ENCODE assay signal across 14 cellular contexts in the genomic region with DNA sequence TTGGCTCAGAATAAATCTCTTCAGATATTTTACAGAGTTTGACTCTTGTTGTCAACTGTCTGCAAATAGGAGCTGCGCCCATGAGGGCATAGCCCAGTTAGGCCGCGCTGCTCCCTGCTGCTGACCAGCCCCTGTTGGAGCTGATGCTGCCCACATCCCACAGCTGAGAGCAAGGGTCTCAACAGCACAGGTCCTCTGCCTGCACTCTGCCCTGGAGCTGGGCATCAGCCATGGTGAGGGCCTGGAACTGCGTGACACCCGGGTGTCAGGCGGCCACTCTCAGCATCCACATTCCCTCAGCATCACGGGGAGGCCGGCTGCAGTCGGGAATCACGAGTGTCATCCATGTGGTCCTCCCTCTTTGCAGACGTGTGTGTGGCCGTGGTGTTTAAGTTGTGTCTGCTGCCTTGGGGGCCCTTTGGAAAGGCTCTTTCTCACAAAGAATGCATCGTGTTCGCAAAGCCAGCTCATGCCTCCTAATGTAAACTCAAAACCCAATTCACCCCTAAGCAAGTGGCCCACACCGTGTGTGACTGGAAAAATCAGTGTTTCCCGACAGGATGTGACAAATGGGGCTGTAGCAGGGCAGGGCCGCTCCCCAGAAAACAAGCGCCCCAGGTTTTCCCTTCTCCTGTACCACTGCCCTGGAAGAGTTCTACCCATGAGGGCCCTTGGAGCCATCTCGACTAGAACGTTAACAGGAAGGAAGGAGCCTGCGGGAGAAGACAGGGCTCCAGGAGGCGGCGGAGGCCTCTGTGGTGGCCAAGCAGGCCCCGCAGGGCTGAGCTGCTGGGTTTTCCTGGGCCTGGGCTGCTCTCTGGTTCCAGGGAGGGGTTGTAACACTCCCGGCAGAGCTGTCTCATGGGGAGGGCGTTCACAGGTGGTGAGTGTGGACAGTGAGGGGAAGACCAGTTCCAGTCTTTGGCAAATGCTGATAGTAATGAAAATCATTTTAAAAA. TPM values are rescaled to one million over a fixed set of nuclear protein-coding genes. Genes with fewer than 3 reads are reported as not detected.
DNase-seq lines count a peak whose midpoint lies in the region; ATAC-seq and TF ChIP-seq lines count a peak whose summit lies in the region.
"Had no signal": no experiment of that assay in that cellular context is flagged by ENCODE, and none has a peak within 500 bp of the region (broad histone marks: within the 10 kb centered on the region; RNA-seq: fewer than 3 reads in every experiment).

No MANE protein-coding gene starts in this region.

- TF ChIP-seq POLR2A in Peyer's patch (IDR thresholded peaks at IDR 0.05) (no peak), gastroesophageal sphincter (IDR thresholded peaks at IDR 0.05) (no peak), transverse colon (IDR thresholded peaks at IDR 0.05) (no peak)

- no peaks in the 10 kb centered on the region for H3K36me3 ChIP-seq in Peyer's patch
- no peaks in the 10 kb centered on the region for H3K36me3 ChIP-seq in gastroesophageal sphincter
- no peaks in the 10 kb centered on the region for H3K36me3 ChIP-seq in neural progenitor cell
- H3K36me3 ChIP-seq in transverse colon = no peaks in the 10 kb centered on the region

- H3F3A ChIP-seq in neural progenitor cell (ENCODE audit: low read depth) = peaks cover 37% of the 10 kb centered on the region

- peak overlapping the region; percentile 76 for H3K27ac Mint-ChIP-seq in neural progenitor cell
- H3K27ac Mint-ChIP-seq: memory B cell; T-helper 1 cell treated with Interleukin-12 subunit alpha and Interleukin-12 subunit beta and Interleukin-4 antibody, amounts not matched to agents 30 μg/mL and 1 μg/mL, for 36 hours had no signal

- H3K27ac ChIP-seq in Peyer's patch = peak overlapping the region in 2 of 4 donors; percentile 86 to 90
- H3K27ac ChIP-seq in gastroesophageal sphincter = peak overlapping the region in 3 of 4 donors; percentile 87 to 91 (median 87)
- peak overlapping the region; percentile 70 for H3K27ac ChIP-seq in neural progenitor cell
- H3K27ac ChIP-seq in transverse colon = peak overlapping the region; percentile 73 to 87 (median 76)
- H3K27ac ChIP-seq: KMS-11 had no signal

- no peak for ATAC-seq in gastroesophageal sphincter
- ATAC-seq: CD8-positive, alpha-beta T cell had no signal

- TF ChIP-seq CTCF in Peyer's patch (IDR thresholded peaks at IDR 0.05) (no peak), gastroesophageal sphincter (IDR thresholded peaks at IDR 0.05) (no peak), neural progenitor cell (IDR thresholded peaks at IDR 0.05) (no peak), transverse colon (IDR thresholded peaks at IDR 0.05) (no peak)

- H3K4me2 ChIP-seq in neural progenitor cell = no peak overlapping the region
- H3K4me2 ChIP-seq: KMS-11 had no signal

- H3K36me3 Mint-ChIP-seq in neural progenitor cell = peaks cover 18% of the 10 kb centered on the region

- H3K27me3 Mint-ChIP-seq in neural progenitor cell (ENCODE audit: insufficient read depth, low read depth) = peaks cover 6% of the 10 kb centered on the region
- H3K27me3 Mint-ChIP-seq: memory B cell had no signal

- H3K4me3 Mint-ChIP-seq in neural progenitor cell = peak overlapping the region; percentile 10
- H3K4me3 Mint-ChIP-seq: CD8-positive, alpha-beta T cell; memory B cell; T-helper 1 cell treated with Interleukin-12 subunit alpha and Interleukin-12 subunit beta and Interleukin-4 antibody, amounts not matched to agents 30 μg/mL and 1 μg/mL, for 36 hours had no signal

- H3K4me1 ChIP-seq in Peyer's patch (peaks cover 0 to 19% (median 4%) of the 10 kb centered on the region in 4 donors), gastroesophageal sphincter (peaks cover 0 to 44% (median 23%) of the 10 kb centered on the region in 3 donors), neural progenitor cell (peaks cover 44% of the 10 kb centered on the region), transverse colon (peaks cover 17 to 21% (median 18%) of the 10 kb centered on the region in 4 donors)

- peak in 2 of 3 donors; percentile 40 to 42 for DNase-seq in Peyer's patch
- no peak for DNase-seq in neural progenitor cell (ENCODE audit: low spot score)
- peak; percentile 4 for DNase-seq in transverse colon
- DNase-seq in NCI-H1092 (lab: John Stamatoyannopoulos, UW) = no peak
- no peak for DNase-seq in activated CD4-positive, alpha-beta T cell treated with anti-CD3 and anti-CD28 coated beads, Interleukin-2, amount 50 U/mL, for 4 hours
- DNase-seq in ACHN = no peak
- DNase-seq: activated T-cell treated with anti-CD3 and anti-CD28 coated beads for 4 hours; CD8-positive, alpha-beta T cell; NCI-H1694; NCI-H524 treated with DMSO at 0.1 percent for 48 hours had no signal

- peaks cover 51% of the 10 kb centered on the region for H3K4me1 Mint-ChIP-seq in neural progenitor cell

- no peaks in the 10 kb centered on the region for H3K9me3 ChIP-seq in Peyer's patch
- H3K9me3 ChIP-seq in gastroesophageal sphincter = peaks cover 0 to 9% (median 0%) of the 10 kb centered on the region in 3 donors
- H3K9me3 ChIP-seq in neural progenitor cell (ENCODE audit: low read depth) = no peaks in the 10 kb centered on the region
- no peaks in the 10 kb centered on the region for H3K9me3 ChIP-seq in transverse colon

- TF ChIP-seq EP300 in gastroesophageal sphincter (IDR thresholded peaks at IDR 0.05) (no peak), transverse colon (IDR thresholded peaks at IDR 0.05; ENCODE audit: low read depth) (no peak)

- no peaks in the 10 kb centered on the region for H3K27me3 ChIP-seq in Peyer's patch
- no peaks in the 10 kb centered on the region for H3K27me3 ChIP-seq in gastroesophageal sphincter
- H3K27me3 ChIP-seq in neural progenitor cell = no peaks in the 10 kb centered on the region
- no peaks in the 10 kb centered on the region for H3K27me3 ChIP-seq in transverse colon

- peaks cover 21% of the 10 kb centered on the region for H4K20me1 ChIP-seq in neural progenitor cell (ENCODE audit: low read depth)

- H3K4me3 ChIP-seq in Peyer's patch = no peak overlapping the region
- H3K4me3 ChIP-seq in gastroesophageal sphincter = no peak overlapping the region
- no peak overlapping the region for H3K4me3 ChIP-seq in neural progenitor cell
- H3K4me3 ChIP-seq in transverse colon = no peak overlapping the region

- H2AFZ ChIP-seq in neural progenitor cell (replicated peaks) = no peak overlapping the region

- peaks cover 7% of the 10 kb centered on the region for H3K9me3 Mint-ChIP-seq in neural progenitor cell
- H3K9me3 Mint-ChIP-seq: CD8-positive, alpha-beta T cell; memory B cell; T-helper 1 cell treated with Interleukin-12 subunit alpha and Interleukin-12 subunit beta and Interleukin-4 antibody, amounts not matched to agents 30 μg/mL and 1 μg/mL, for 36 hours had no signal

- H3K79me2 ChIP-seq in neural progenitor cell (ENCODE audit: low read depth) = peaks cover 69% of the 10 kb centered on the region

- in situ Hi-C loops in transverse colon (cut with MboI; ENCODE audit: low pct_ligation_motif_present in 1 of 4, low pct_unique_long_range_greater_than_20kb in 1 of 4, low sequenced_read_pairs in 3 of 4) (no loop called here), ACHN (cut with HindIII; ENCODE audit: low pct_ligation_motif_present, low pct_unique_long_range_greater_than_20kb, low sequenced_read_pairs) (no loop called here)

- H3K9ac ChIP-seq in neural progenitor cell = no peak overlapping the region
- H3K9ac ChIP-seq: KMS-11 had no signal

- 55 to 100% methylated on average over 1 to 8 of the region's 26 CpGs for WGBS in gastroesophageal sphincter (ENCODE audit: low coverage in 1 of 2), 2 donors
- WGBS in transverse colon (ENCODE audit: low coverage in 1 of 2), 2 donors = 94% methylated on average over 26 of the region's 26 CpGs; no CpG with 5 or more reads in 1 of the 2 donors

- intact Hi-C loops in transverse colon (cut with DNase I; ENCODE audit: low total_unique reads) = no loop called here

RNA-seq across cellular contexts. Expression of gene ATP11A, which starts 20.3 kb away (rescaled TPM):
- total RNA-seq in Peyer's patch (10 to 100 TPM; 33.1 to 64.2 (median 53.7) TPM), gastroesophageal sphincter (10 to 100 TPM; 12.9 to 21.7 (median 17.1) TPM), neural progenitor cell (ENCODE audit: low replicate concordance) (12.6 and 17.6 TPM in 2 replicates), transverse colon (10 to 100 TPM; 10.2 to 17.5 (median 13.3) TPM)

Comparison
In these comparisons a context has a peak if more than half of its experiments do, and no peak if none do; other contexts are left out.
1. DNase-seq: peak in Peyer's patch (2 of 3) and transverse colon (single experiment); none in neural progenitor cell (single experiment), NCI-H1092 (single experiment), activated CD4-positive, alpha-beta T cell treated with anti-CD3 and anti-CD28 coated beads, Interleukin-2, amount 50 U/mL, for 4 hours (0 of 2) and ACHN (single experiment).